Comparison of ENCODE assay signal across 20 cellular contexts in genomic region chr4:125550769-125551168, GRCh38.
"Had no signal": no experiment of that assay in that cellular context is flagged by ENCODE, and none has a peak within 500 bp of the region (broad histone marks: within the 10 kb centered on the region; RNA-seq: fewer than 3 reads in every experiment).

No MANE protein-coding gene starts in this region.

- H3K9me3 ChIP-seq: SJSA1 had no signal

- H3K27me3 ChIP-seq: SJSA1 had no signal

- H3K4me1 ChIP-seq: SJSA1 had no signal

- H3K36me3 ChIP-seq: SJSA1 had no signal

- H3K27ac ChIP-seq: SJSA1, SK-N-MC had no signal

- DNase-seq: KBM-7, MV-4-11, NCI-H1048, NCI-H1105, NCI-H1417, NCI-H1436 treated with DMSO at 0.1 percent for 48 hours, NCI-H1694, NCI-H187 treated with DMSO at 0.1 percent for 48 hours, NCI-H2081, NCI-H2107, NCI-H226, NCI-H446, NCI-H510A, NCI-H69, NCI-H774, Right ventricle myocardium superior, RPMI8226, SIG-M5 had no signal

- H3K4me3 ChIP-seq: SJSA1, SK-N-MC had no signal
